Comparison of ENCODE assay signal across 1 cellular context in the genomic region with DNA sequence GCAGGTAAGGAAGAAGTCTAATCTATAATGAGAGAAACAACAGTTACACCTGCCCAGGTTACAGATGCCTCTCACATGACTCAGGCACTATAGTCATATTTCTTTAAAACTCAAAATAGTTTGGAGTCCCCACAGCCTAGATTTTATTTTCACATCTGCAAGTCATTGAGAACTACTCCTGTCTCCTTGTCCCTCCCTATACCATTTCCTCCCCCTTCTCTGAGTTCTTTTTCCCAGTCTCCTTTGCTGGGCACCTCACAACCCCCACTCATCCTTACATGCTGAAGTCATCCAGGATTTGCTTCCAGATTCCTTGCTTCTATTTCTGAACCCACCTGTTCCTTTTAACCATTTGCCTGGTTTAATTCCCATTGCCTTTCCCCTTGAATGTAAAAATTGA.
TF ChIP-seq lines count a peak whose summit lies in the region.

No MANE protein-coding gene starts in this region.

TF ChIP-seq in GM23338, 12 proteins besides CTCF, POLR2A, EP300 and RAD21 (continued from another document):
- TF ChIP-seq, protein P1, sequence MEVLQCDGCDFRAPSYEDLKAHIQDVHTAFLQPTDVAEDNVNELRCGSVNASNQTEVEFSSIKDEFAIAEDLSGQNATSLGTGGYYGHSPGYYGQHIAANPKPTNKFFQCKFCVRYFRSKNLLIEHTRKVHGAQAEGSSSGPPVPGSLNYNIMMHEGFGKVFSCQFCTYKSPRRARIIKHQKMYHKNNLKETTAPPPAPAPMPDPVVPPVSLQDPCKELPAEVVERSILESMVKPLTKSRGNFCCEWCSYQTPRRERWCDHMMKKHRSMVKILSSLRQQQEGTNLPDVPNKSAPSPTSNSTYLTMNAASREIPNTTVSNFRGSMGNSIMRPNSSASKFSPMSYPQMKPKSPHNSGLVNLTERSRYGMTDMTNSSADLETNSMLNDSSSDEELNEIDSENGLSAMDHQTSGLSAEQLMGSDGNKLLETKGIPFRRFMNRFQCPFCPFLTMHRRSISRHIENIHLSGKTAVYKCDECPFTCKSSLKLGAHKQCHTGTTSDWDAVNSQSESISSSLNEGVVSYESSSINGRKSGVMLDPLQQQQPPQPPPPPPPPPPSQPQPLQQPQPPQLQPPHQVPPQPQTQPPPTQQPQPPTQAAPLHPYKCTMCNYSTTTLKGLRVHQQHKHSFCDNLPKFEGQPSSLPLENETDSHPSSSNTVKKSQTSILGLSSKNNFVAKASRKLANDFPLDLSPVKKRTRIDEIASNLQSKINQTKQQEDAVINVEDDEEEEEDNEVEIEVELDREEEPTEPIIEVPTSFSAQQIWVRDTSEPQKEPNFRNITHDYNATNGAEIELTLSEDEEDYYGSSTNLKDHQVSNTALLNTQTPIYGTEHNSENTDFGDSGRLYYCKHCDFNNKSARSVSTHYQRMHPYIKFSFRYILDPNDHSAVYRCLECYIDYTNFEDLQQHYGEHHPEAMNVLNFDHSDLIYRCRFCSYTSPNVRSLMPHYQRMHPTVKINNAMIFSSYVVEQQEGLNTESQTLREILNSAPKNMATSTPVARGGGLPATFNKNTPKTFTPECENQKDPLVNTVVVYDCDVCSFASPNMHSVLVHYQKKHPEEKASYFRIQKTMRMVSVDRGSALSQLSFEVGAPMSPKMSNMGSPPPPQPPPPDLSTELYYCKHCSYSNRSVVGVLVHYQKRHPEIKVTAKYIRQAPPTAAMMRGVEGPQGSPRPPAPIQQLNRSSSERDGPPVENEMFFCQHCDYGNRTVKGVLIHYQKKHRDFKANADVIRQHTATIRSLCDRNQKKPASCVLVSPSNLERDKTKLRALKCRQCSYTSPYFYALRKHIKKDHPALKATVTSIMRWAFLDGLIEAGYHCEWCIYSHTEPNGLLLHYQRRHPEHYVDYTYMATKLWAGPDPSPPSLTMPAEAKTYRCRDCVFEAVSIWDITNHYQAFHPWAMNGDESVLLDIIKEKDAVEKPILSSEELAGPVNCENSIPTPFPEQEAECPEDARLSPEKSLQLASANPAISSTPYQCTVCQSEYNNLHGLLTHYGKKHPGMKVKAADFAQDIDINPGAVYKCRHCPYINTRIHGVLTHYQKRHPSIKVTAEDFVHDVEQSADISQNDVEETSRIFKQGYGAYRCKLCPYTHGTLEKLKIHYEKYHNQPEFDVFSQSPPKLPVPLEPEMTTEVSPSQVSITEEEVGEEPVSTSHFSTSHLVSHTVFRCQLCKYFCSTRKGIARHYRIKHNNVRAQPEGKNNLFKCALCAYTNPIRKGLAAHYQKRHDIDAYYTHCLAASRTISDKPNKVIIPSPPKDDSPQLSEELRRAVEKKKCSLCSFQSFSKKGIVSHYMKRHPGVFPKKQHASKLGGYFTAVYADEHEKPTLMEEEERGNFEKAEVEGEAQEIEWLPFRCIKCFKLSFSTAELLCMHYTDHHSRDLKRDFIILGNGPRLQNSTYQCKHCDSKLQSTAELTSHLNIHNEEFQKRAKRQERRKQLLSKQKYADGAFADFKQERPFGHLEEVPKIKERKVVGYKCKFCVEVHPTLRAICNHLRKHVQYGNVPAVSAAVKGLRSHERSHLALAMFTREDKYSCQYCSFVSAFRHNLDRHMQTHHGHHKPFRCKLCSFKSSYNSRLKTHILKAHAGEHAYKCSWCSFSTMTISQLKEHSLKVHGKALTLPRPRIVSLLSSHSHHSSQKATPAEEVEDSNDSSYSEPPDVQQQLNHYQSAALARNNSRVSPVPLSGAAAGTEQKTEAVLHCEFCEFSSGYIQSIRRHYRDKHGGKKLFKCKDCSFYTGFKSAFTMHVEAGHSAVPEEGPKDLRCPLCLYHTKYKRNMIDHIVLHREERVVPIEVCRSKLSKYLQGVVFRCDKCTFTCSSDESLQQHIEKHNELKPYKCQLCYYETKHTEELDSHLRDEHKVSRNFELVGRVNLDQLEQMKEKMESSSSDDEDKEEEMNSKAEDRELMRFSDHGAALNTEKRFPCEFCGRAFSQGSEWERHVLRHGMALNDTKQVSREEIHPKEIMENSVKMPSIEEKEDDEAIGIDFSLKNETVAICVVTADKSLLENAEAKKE (CRISPR knock-in tag; IDR thresholded peaks at IDR 0.05) = no peak
- TF ChIP-seq EZH2 (IDR thresholded peaks at IDR 0.05; ENCODE audit: low read depth, unreplicated experiment) (no peak), EZH2phosphoT487 (IDR thresholded peaks at IDR 0.05; ENCODE audit: unreplicated experiment) (no peak), REST (IDR thresholded peaks at IDR 0.05; ENCODE audit: unreplicated experiment) (no peak), CREB1 (CRISPR knock-in tag; IDR thresholded peaks at IDR 0.05; ENCODE audit: low read depth) (no peak), NANOG (IDR thresholded peaks at IDR 0.05; ENCODE audit: borderline replicate concordance) (no peak)
